Comparison of ENCODE assay signal across 16 cellular contexts in genomic region chr10:89537361-89537760, GRCh38. TPM values are rescaled to one million over a fixed set of nuclear protein-coding genes. Genes with fewer than 3 reads are reported as not detected.
A peak's percentile ranks its signal among the peaks of the same experiment; 100 is the strongest.
DNase-seq lines count a peak whose midpoint lies in the region; ATAC-seq and TF ChIP-seq lines count a peak whose summit lies in the region.
"Had no signal": no experiment of that assay in that cellular context is flagged by ENCODE, and none has a peak within 500 bp of the region (broad histone marks: within the 10 kb centered on the region; RNA-seq: fewer than 3 reads in every experiment).

No MANE protein-coding gene starts in this region.

- no peak overlapping the region for H3K27ac ChIP-seq in GM23338 (ENCODE audit: low read depth)

- H3K27me3 Mint-ChIP-seq in GM23338 (ENCODE audit: insufficient read depth, low read depth, poor library complexity) (peaks cover 24% of the 10 kb centered on the region), WTC11 (ENCODE audit: low read depth) (peaks cover 21% of the 10 kb centered on the region)

- POLR2A ChIA-PET in WTC11 (lab: Charles Lee) = interaction anchor here (0.6 to 0.7 kb wide), 2 partner anchors 39 to 107 kb away, joined by 3 to 7 read pairs; no protein-coding TSS in a partner anchor

- ATAC-seq in GM23338 = no peak
- no peak for ATAC-seq in WTC11
- no peak for ATAC-seq in HG02588 (IDR thresholded peaks at IDR 0.05; ENCODE audit: unreplicated experiment)
- no peak for ATAC-seq in activated naive CD4-positive, alpha-beta T cell treated with anti-CD3 and anti-CD28 coated beads, Interleukin-2, amount 50 U/mL, for 72 hours

- DNase-seq in GM23338 (ENCODE audit: low spot score) (no peak), WTC11 (ENCODE audit: low spot score) (no peak), left kidney (ENCODE audit: low read depth, low spot score) (peak; percentile 60), renal cortical epithelial cell (ENCODE audit: low read depth) (peak; percentile 65), NCI-H2107 (lab: John Stamatoyannopoulos, UW) (no peak), NCI-H524 treated with DMSO at 0.1 percent for 48 hours (lab: John Stamatoyannopoulos, UW) (no peak)
- DNase-seq in activated naive CD4-positive, alpha-beta T cell treated with anti-CD3 and anti-CD28 coated beads, Interleukin-2, amount 50 U/mL, for 72 hours (ENCODE audit: low spot score in 2 of 2) = no peak
- DNase-seq: ACHN; BE2C; C1 segment of cervical spinal cord; CD4-positive, CD25-positive, alpha-beta regulatory T cell; CD8-positive, alpha-beta memory T cell; COR-L47; GOT3; H7 had no signal

- H3K27ac Mint-ChIP-seq in GM23338 (no peak overlapping the region), WTC11 (peak overlapping the region; percentile 68; the same call in 1 of the 2 replicates)
- H3K27ac Mint-ChIP-seq in activated naive CD4-positive, alpha-beta T cell treated with anti-CD3 and anti-CD28 coated beads, Interleukin-2, amount 50 U/mL, for 72 hours = no peak overlapping the region
- H3K27ac Mint-ChIP-seq: CD4-positive, CD25-positive, alpha-beta regulatory T cell had no signal

- H3F3A ChIP-seq in GM23338 (replicated peaks; ENCODE audit: low read depth) = peaks cover 13% of the 10 kb centered on the region

- H3K4me1 Mint-ChIP-seq in GM23338 = peaks cover 30% of the 10 kb centered on the region
- peaks cover 40% of the 10 kb centered on the region for H3K4me1 Mint-ChIP-seq in WTC11

- H3K36me3 Mint-ChIP-seq in GM23338 (ENCODE audit: low read depth) (no peaks in the 10 kb centered on the region), WTC11 (no peaks in the 10 kb centered on the region)
- H3K36me3 Mint-ChIP-seq in activated naive CD4-positive, alpha-beta T cell treated with anti-CD3 and anti-CD28 coated beads, Interleukin-2, amount 50 U/mL, for 72 hours = peaks cover 0 to 4% of the 10 kb centered on the region in 2 donors
- H3K36me3 Mint-ChIP-seq: CD4-positive, CD25-positive, alpha-beta regulatory T cell; CD8-positive, alpha-beta memory T cell had no signal

- H3K9me2 ChIP-seq in GM23338 (ENCODE audit: insufficient read depth) = no peaks in the 10 kb centered on the region

- H3K4me2 ChIP-seq in GM23338 = 0 out of 2 replicates have a peak overlapping the region, but pooled peaks have one; percentile 6

- H3K4me1 ChIP-seq in GM23338 (ENCODE audit: insufficient read depth) = peaks cover 39% of the 10 kb centered on the region
- H3K4me1 ChIP-seq: BE2C had no signal

- no peaks in the 10 kb centered on the region for H3K36me3 ChIP-seq in GM23338 (ENCODE audit: insufficient read depth)
- H3K36me3 ChIP-seq: BE2C had no signal

- H3K4me3 Mint-ChIP-seq in GM23338 (no peak overlapping the region), WTC11 (no peak overlapping the region; the same call in 1 of the 2 replicates)
- H3K4me3 Mint-ChIP-seq: CD4-positive, CD25-positive, alpha-beta regulatory T cell; CD8-positive, alpha-beta memory T cell had no signal

- H3K9me3 Mint-ChIP-seq in GM23338 (no peaks in the 10 kb centered on the region), WTC11 (no peaks in the 10 kb centered on the region)
- no peaks in the 10 kb centered on the region for H3K9me3 Mint-ChIP-seq in activated naive CD4-positive, alpha-beta T cell treated with anti-CD3 and anti-CD28 coated beads, Interleukin-2, amount 50 U/mL, for 72 hours
- H3K9me3 Mint-ChIP-seq: CD8-positive, alpha-beta memory T cell had no signal

- no peaks in the 10 kb centered on the region for H4K20me1 ChIP-seq in GM23338 (replicated peaks; ENCODE audit: insufficient read depth)

- no peak overlapping the region for H2AFZ ChIP-seq in GM23338

- H3K4me3 ChIP-seq in GM23338 = no peak overlapping the region

- H3K27me3 ChIP-seq in GM23338 (ENCODE audit: insufficient read depth) = peaks cover 60% of the 10 kb centered on the region

- no peaks in the 10 kb centered on the region for H3K79me2 ChIP-seq in GM23338 (replicated peaks; ENCODE audit: insufficient read depth)

- no peak for TF ChIP-seq CTCF in GM23338 (conservative IDR thresholded peaks at IDR 0.05; ENCODE audit: low read depth in 2 of 2)
- TF ChIP-seq CTCF in WTC11 (IDR thresholded peaks at IDR 0.05) = no peak

- CTCF ChIA-PET in WTC11 (lab: Charles Lee) = interaction anchor here (0.7 kb wide), 2 partner anchors 22 to 25 kb away, joined by 3 read pairs; no protein-coding TSS in a partner anchor

TF ChIP-seq in GM23338, 12 proteins besides CTCF, POLR2A, EP300 and RAD21 (continues in another document):
- no peak for TF ChIP-seq ZNF331 (CRISPR knock-in tag; IDR thresholded peaks at IDR 0.05; ENCODE audit: low read depth)
- no peak for TF ChIP-seq CREB1 (CRISPR knock-in tag; IDR thresholded peaks at IDR 0.05; ENCODE audit: low read depth)
- no peak for TF ChIP-seq ZNF114 (CRISPR knock-in tag; IDR thresholded peaks at IDR 0.05)
- TF ChIP-seq EZH2phosphoT487 (IDR thresholded peaks at IDR 0.05; ENCODE audit: unreplicated experiment) = no peak
- TF ChIP-seq NANOG (IDR thresholded peaks at IDR 0.05; ENCODE audit: borderline replicate concordance) = no peak

TF ChIP-seq in WTC11, 78 proteins besides CTCF, POLR2A, EP300 and RAD21:
- TF ChIP-seq MYBL2 (CRISPR knock-in tag; IDR thresholded peaks at IDR 0.05) (no peak), HMGXB4 (CRISPR knock-in tag; IDR thresholded peaks at IDR 0.05) (no peak), E2F5 (CRISPR knock-in tag; IDR thresholded peaks at IDR 0.05) (no peak), JUN (CRISPR knock-in tag; IDR thresholded peaks at IDR 0.05) (no peak), ZNF671 (CRISPR knock-in tag; IDR thresholded peaks at IDR 0.05) (no peak), IRF2 (CRISPR knock-in tag; IDR thresholded peaks at IDR 0.05; ENCODE audit: borderline replicate concordance, low read depth) (no peak)

RNA-seq across cellular contexts. Expression of gene SLC16A12, which starts 2.0 kb away (rescaled TPM):
- 1.3 and 2.0 TPM in 2 replicates for total RNA-seq in GM23338 (2014; rRNA removed; shearing (Covaris generic))
- 0.84 and 0.89 TPM in 2 replicates for polyA plus RNA-seq in GM23338 (2016; fragmentation: Nextera tagmentation; extraction: Ambion mirVana)
- total RNA-seq in WTC11 (2021) (8.0 to 10.9 TPM (median 8.3 TPM) in 3 replicates), renal cortical epithelial cell (27.6 and 110 TPM in 2 replicates)
- not detected for total RNA-seq in activated naive CD4-positive, alpha-beta T cell treated with anti-CD3 and anti-CD28 coated beads, Interleukin-2, amount 50 U/mL, for 72 hours
- total RNA-seq: CD4-positive, CD25-positive, alpha-beta regulatory T cell; CD8-positive, alpha-beta memory T cell had no signal
- polyA plus RNA-seq: CD4-positive, CD25-positive, alpha-beta regulatory T cell; CD8-positive, alpha-beta memory T cell had no signal

Comparison
In these comparisons a context has a peak if more than half of its experiments do, and no peak if none do; other contexts are left out.
1. DNase-seq: peak in left kidney (single experiment) and renal cortical epithelial cell (single experiment); none in GM23338 (single experiment), WTC11 (single experiment), activated naive CD4-positive, alpha-beta T cell treated with anti-CD3 and anti-CD28 coated beads, Interleukin-2, amount 50 U/mL, for 72 hours (0 of 2), NCI-H2107 (single experiment) and NCI-H524 treated with DMSO at 0.1 percent for 48 hours (single experiment).